ENCODE assay signal across 19 cellular contexts in the genomic region with DNA sequence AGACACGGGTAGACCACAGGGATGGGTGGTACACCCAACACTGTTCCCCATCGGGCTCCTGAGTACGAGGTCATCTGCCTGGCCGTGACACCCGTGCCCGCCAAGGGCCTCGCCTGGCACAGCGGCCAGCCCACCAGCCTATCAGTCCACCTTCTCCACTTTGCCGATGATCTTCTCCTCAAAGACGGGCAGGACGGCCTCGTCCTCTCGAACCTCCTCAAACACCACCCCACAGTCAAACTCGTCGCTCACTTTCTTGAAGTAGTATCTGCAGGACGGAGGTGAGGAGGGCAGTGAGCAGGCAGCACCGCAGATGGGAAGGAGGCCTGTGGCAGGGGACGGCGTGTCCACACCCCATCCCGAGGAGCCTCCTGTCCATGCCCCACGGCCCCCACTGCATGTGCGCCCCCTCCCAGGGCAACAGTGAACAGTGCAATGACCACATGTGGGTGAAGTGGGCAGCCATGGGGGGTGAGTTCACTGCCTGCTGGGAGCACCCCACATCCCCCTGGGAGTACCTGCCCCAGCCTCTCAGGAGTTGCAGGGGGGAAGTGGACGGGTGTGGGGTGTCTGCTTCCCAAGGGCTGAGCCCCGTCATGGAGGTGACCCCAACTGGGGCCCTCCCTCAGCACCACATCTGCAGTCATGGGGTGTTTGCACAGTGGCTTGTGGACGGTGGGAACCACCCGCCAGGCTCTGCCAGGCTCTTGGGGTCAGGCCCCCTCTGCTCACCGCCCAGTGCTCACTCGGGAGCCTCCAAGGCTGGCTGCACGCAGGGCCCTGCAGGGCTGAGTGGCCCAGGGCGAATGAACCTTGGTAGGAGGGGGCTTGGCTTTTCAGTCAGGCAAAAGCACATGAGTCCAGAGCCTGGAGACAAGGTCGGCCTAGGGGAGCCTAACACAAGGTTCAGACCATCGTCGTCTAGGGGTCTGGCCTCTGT. TPM values are rescaled to one million over a fixed set of nuclear protein-coding genes. Genes with fewer than 3 reads are reported as not detected.
A peak's percentile ranks its signal among the peaks of the same experiment; 100 is the strongest.
DNase-seq lines count a peak whose midpoint lies in the region; ATAC-seq, FAIRE-seq and TF ChIP-seq lines count a peak whose summit lies in the region.
"Had no signal": no experiment of that assay in that cellular context is flagged by ENCODE, and none has a peak within 500 bp of the region (broad histone marks: within the 10 kb centered on the region; RNA-seq: fewer than 3 reads in every experiment).

No MANE protein-coding gene starts in this region.

- H3K9me3 ChIP-seq in T-helper 17 cell (ENCODE audit: control insufficient read depth, low read length, poor library complexity, severe bottlenecking): no peaks in the 10 kb centered on the region
- H3K9me3 ChIP-seq in H1 (ENCODE audit: insufficient read depth in 2 of 2, low read depth in 1 of 2, low read length in 1 of 2): peaks cover 0 to 5% of the 10 kb centered on the region in 2 experiments; a peak in 1 of 4 replicates
- H3K9me3 ChIP-seq: BE2C, Caco-2 had no signal

- peaks cover 2% of the 10 kb centered on the region for H3K36me3 Mint-ChIP-seq in T-helper 17 cell (ENCODE audit: low read depth)

- no peak overlapping the region for H2AK5ac ChIP-seq in H1 (ENCODE audit: low read depth, low read length)

- no peaks in the 10 kb centered on the region for H3K4me1 ChIP-seq in H1 (replicated peaks in 1 of 4; ENCODE audit: control insufficient read depth in 3 of 4, insufficient read depth in 4 of 4, low read length in 3 of 4)
- H3K4me1 ChIP-seq: BE2C, Caco-2 had no signal

- no peaks in the 10 kb centered on the region for H3K27me3 Mint-ChIP-seq in T-helper 17 cell
- H3K27me3 Mint-ChIP-seq: CD4-positive, alpha-beta T cell had no signal

- TF ChIP-seq CTCF in H1 (IDR thresholded peaks at IDR 0.05; ENCODE audit: control extremely low read depth in 1 of 3, insufficient read depth in 1 of 3, low read depth in 1 of 3, low read length in 3 of 3): no peak

- 0 out of 2 replicates have a peak overlapping the region, but pooled peaks have one; percentile 35 for H2BK5ac ChIP-seq in H1 (ENCODE audit: low read depth, low read length)

- POLR2A ChIA-PET in H1 (lab: Charles Lee; ENCODE audit: partially characterized antibody): interaction anchor here (1.4 to 1.8 kb wide), 2 partner anchors 20 to 53 kb away, joined by 4 read pairs; no protein-coding TSS in a partner anchor

- H3K79me1 ChIP-seq in H1 (ENCODE audit: low read depth, low read length): no peaks in the 10 kb centered on the region; the same call in 1 of the 2 replicates

- no peak overlapping the region for H3K4me3 ChIP-seq in H1 (ENCODE audit: extremely low read depth in 1 of 4, insufficient read depth in 2 of 4, low read depth in 3 of 4, low read length in 4 of 4)
- H3K4me3 ChIP-seq: GM23248 had no signal

- no peak overlapping the region for H4K8ac ChIP-seq in H1 (ENCODE audit: extremely low read depth, insufficient read depth, low read length)

- H2BK120ac ChIP-seq in H1 (replicated peaks; ENCODE audit: low read depth, low read length): no peak overlapping the region

- H4K5ac ChIP-seq in H1 (ENCODE audit: insufficient read length, low read depth, low read length): no peak overlapping the region

- TF ChIP-seq RAD21 in H1 (IDR thresholded peaks at IDR 0.05 in 1 of 2, conservative IDR thresholded peaks at IDR 0.05 in 1 of 2; ENCODE audit: low read depth in 2 of 2, low read length in 2 of 2): no peak

- H3K4me2 ChIP-seq in H1 (ENCODE audit: insufficient read depth in 1 of 2, low read depth in 2 of 2, low read length in 2 of 2): no peak overlapping the region

- H3K23me2 ChIP-seq in H1 (ENCODE audit: low read depth, low read length): no peaks in the 10 kb centered on the region

- TF ChIP-seq EP300 in H1 (IDR thresholded peaks at IDR 0.05; ENCODE audit: borderline replicate concordance in 1 of 2, low read depth in 2 of 2, low read length in 2 of 2): no peak

- H3K79me2 ChIP-seq in H1 (ENCODE audit: control insufficient read depth in 1 of 2, insufficient read depth in 2 of 2, low read length in 2 of 2): no peaks in the 10 kb centered on the region

- H3K4me3 Mint-ChIP-seq in T-helper 17 cell: peak overlapping the region; percentile 54
- H3K4me3 Mint-ChIP-seq: CD4-positive, alpha-beta T cell; HFFc6 had no signal

- H3K56ac ChIP-seq in H1 (replicated peaks; ENCODE audit: insufficient read length, low read depth, low read length): no peak overlapping the region

- no peak overlapping the region for H3K23ac ChIP-seq in H1 (ENCODE audit: insufficient read length)

- 94% methylated on average over 31 of the region's 33 CpGs; no CpG with 5 or more reads in 1 of the 2 experiments for WGBS in H1 (ENCODE audit: extremely low coverage in 1 of 2, insufficient coverage in 1 of 2, insufficient read length in 1 of 2, insufficient replicate concordance in 2 of 2, low coverage in 1 of 2, low lambda C conversion rate in 2 of 2, missing lambda C conversion rate in 1 of 2), 2 experiments

- H3K27ac ChIP-seq in H1 (ENCODE audit: low read depth, low read length): no peak overlapping the region
- H3K27ac ChIP-seq: C4-2B, GM23248 had no signal

- peaks cover 7 to 24% (median 8%) of the 10 kb centered on the region in 4 experiments; a peak in 6 of 8 replicates for H3K36me3 ChIP-seq in H1 (ENCODE audit: control insufficient read depth in 2 of 4, insufficient read depth in 4 of 4, low read length in 3 of 4)

- H2AFZ ChIP-seq in H1 (ENCODE audit: low read length): no peak overlapping the region
- H2AFZ ChIP-seq: GM23248 had no signal

- peaks cover 0 to 6% of the 10 kb centered on the region in 2 experiments for H4K20me1 ChIP-seq in H1 (replicated peaks in 1 of 2; ENCODE audit: control insufficient read depth in 1 of 2, insufficient read depth in 2 of 2, low read length in 2 of 2)

- TF ChIP-seq POLR2A in H1 (IDR thresholded peaks at IDR 0.05; ENCODE audit: control extremely low read depth in 1 of 2, low read depth in 2 of 2, low read length in 2 of 2): no peak

- FAIRE-seq in H1 (lab: Jason Lieb, UNC): no peak
- FAIRE-seq: A204.1, D721Med, G401.6, GM12891, GM18507, H54 had no signal

- H2BK12ac ChIP-seq in H1 (ENCODE audit: low read depth, low read length): no peak overlapping the region

- no peak overlapping the region for H3K18ac ChIP-seq in H1 (ENCODE audit: extremely low read depth, low read length)

- no peak overlapping the region for H2BK15ac ChIP-seq in H1 (ENCODE audit: low read length)

- H3K27me3 ChIP-seq in H1 (replicated peaks in 1 of 4; ENCODE audit: control insufficient read depth in 3 of 4, extremely low read depth in 1 of 4, insufficient read depth in 3 of 4, low read length in 3 of 4): no peaks in the 10 kb centered on the region
- H3K27me3 ChIP-seq: BE2C had no signal

- no peak overlapping the region; a peak in 1 of 7 replicates for H3K9ac ChIP-seq in H1 (replicated peaks in 1 of 4; ENCODE audit: extremely low read depth in 1 of 4, low read depth in 3 of 4, low read length in 3 of 4)
- H3K9ac ChIP-seq: GM23248 had no signal

- CTCF ChIA-PET in H1 (lab: Charles Lee; ENCODE audit: partially characterized antibody): no interaction called here

- no peaks in the 10 kb centered on the region for H3K4me1 Mint-ChIP-seq in T-helper 17 cell

- H3K27ac Mint-ChIP-seq in T-helper 17 cell: no peak overlapping the region
- H3K27ac Mint-ChIP-seq: CD4-positive, alpha-beta T cell; HFFc6 had no signal

- DNase-seq in T-helper 17 cell (no peak), H1 (ENCODE audit: low read depth in 1 of 2, low spot score in 2 of 2) (no peak)
- DNase-seq: ACHN; Caco-2; CD4-positive, alpha-beta T cell; HCEC 1CT; HFFc6 had no signal

- H3K4ac ChIP-seq in H1 (replicated peaks; ENCODE audit: insufficient read length, low read depth, low read length): no peak overlapping the region

- H3K14ac ChIP-seq in H1 (ENCODE audit: insufficient read length): no peak overlapping the region

- H4K91ac ChIP-seq in H1 (replicated peaks; ENCODE audit: insufficient read length, low read length): no peak overlapping the region

- no peak overlapping the region for H2BK20ac ChIP-seq in H1 (ENCODE audit: low read length)

- no peak for ATAC-seq in T-helper 17 cell
- ATAC-seq in HG02642 (IDR thresholded peaks at IDR 0.05; ENCODE audit: poor library complexity, unreplicated experiment): no peak
- no peak for ATAC-seq in GM18868 (IDR thresholded peaks at IDR 0.05; ENCODE audit: unreplicated experiment)
- ATAC-seq in GM18498 (IDR thresholded peaks at IDR 0.05; ENCODE audit: unreplicated experiment): no peak

RNA-seq across cellular contexts. Expression of gene PDIA2, which starts 5.3 kb away (rescaled TPM):
- total RNA-seq in T-helper 17 cell: under 1 TPM in 1 of 2 donors, not detected in 1; 0.99 TPM
- 0.34 and 1.3 TPM in 2 replicates for total RNA-seq in H1 (2021; fragmentation: NEBNext Ultra II Directional; extraction: Animal tissue kit (Norgen Biotek cat#: 25700))
- polyA plus RNA-seq in H1 (2011; rRNA removed): 0.50 and 1.1 TPM in 2 replicates
- polyA plus RNA-seq in H1 (2011; cell fraction: cytosol; rRNA removed): 1.4 TPM
- polyA plus RNA-seq in H1 (2011; cell fraction: nucleus; rRNA removed): 8.9 TPM
- 0.90 to 2.2 TPM (median 1.5 TPM) in 4 replicates for polyA plus RNA-seq in H1 (2012, experiment 1 of 2)
- 2.0 TPM for polyA plus RNA-seq in H1 (2012, experiment 2 of 2)
- 0.47 TPM for polyA plus RNA-seq in H1 (2013, experiment 1 of 2)
- polyA plus RNA-seq in H1 (2013, experiment 2 of 2): 0.75 TPM
- polyA minus RNA-seq in H1 (2011; rRNA and poly(A)+ RNA removed): 0.13 TPM in 1 of 2 replicates, not detected in the other
- not detected for polyA minus RNA-seq in H1 (2011; cell fraction: cytosol; rRNA and poly(A)+ RNA removed)
- 1.00 TPM for polyA minus RNA-seq in H1 (2011; cell fraction: nucleus; rRNA and poly(A)+ RNA removed)
- total RNA-seq: CD4-positive, alpha-beta T cell; GM23248; HFFc6 had no signal
- polyA plus RNA-seq: GM23248 had no signal

RNA-seq across cellular contexts. Expression of gene ARHGDIG, which starts 7.9 kb away (rescaled TPM):
- total RNA-seq in T-helper 17 cell: not detected
- total RNA-seq in H1 (2021; fragmentation: NEBNext Ultra II Directional; extraction: Animal tissue kit (Norgen Biotek cat#: 25700)): 1.2 and 2.8 TPM in 2 replicates
- 2.9 and 4.5 TPM in 2 replicates for polyA plus RNA-seq in H1 (2011; rRNA removed)
- polyA plus RNA-seq in H1 (2011; cell fraction: cytosol; rRNA removed): 2.4 TPM
- polyA plus RNA-seq in H1 (2011; cell fraction: nucleus; rRNA removed): 10.9 TPM
- 1.3 to 3.2 TPM (median 2.4 TPM) in 4 replicates for polyA plus RNA-seq in H1 (2012, experiment 1 of 2)
- 1.3 TPM for polyA plus RNA-seq in H1 (2012, experiment 2 of 2)
- polyA plus RNA-seq in H1 (2013, experiment 1 of 2): 0.85 TPM
- 1.2 TPM for polyA plus RNA-seq in H1 (2013, experiment 2 of 2)
- polyA minus RNA-seq in H1 (2011; rRNA and poly(A)+ RNA removed): 0.44 and 1.0 TPM in 2 replicates
- polyA minus RNA-seq in H1 (2011; cell fraction: cytosol; rRNA and poly(A)+ RNA removed): not detected
- polyA minus RNA-seq in H1 (2011; cell fraction: nucleus; rRNA and poly(A)+ RNA removed): 2.0 TPM
- total RNA-seq: HFFc6 had no signal

RNA-seq across cellular contexts. Expression of gene RGS11, which starts 12.5 kb away (rescaled TPM):
- total RNA-seq in T-helper 17 cell: not detected
- 0.84 and 1.1 TPM in 2 replicates for total RNA-seq in H1 (2021; fragmentation: NEBNext Ultra II Directional; extraction: Animal tissue kit (Norgen Biotek cat#: 25700))
- 1.2 and 2.0 TPM in 2 replicates for polyA plus RNA-seq in H1 (2011; rRNA removed)
- 1.2 TPM for polyA plus RNA-seq in H1 (2011; cell fraction: cytosol; rRNA removed)
- 10.5 TPM for polyA plus RNA-seq in H1 (2011; cell fraction: nucleus; rRNA removed)
- polyA plus RNA-seq in H1 (2012, experiment 1 of 2): 1.0 to 2.7 TPM (median 1.8 TPM) in 4 replicates
- polyA plus RNA-seq in H1 (2012, experiment 2 of 2): 0.59 TPM
- 0.87 TPM for polyA plus RNA-seq in H1 (2013, experiment 1 of 2)
- 1.0 TPM for polyA plus RNA-seq in H1 (2013, experiment 2 of 2)
- 0.19 and 0.49 TPM in 2 replicates for polyA minus RNA-seq in H1 (2011; rRNA and poly(A)+ RNA removed)
- not detected for polyA minus RNA-seq in H1 (2011; cell fraction: cytosol; rRNA and poly(A)+ RNA removed)
- polyA minus RNA-seq in H1 (2011; cell fraction: nucleus; rRNA and poly(A)+ RNA removed): 1.8 TPM
- total RNA-seq: CD4-positive, alpha-beta T cell had no signal

RNA-seq across cellular contexts. Expression of gene FAM234A, which starts 53.6 kb away (rescaled TPM):
- total RNA-seq in T-helper 17 cell: 10 to 100 TPM; 20.8 to 21.2 TPM
- total RNA-seq in H1 (2021; fragmentation: NEBNext Ultra II Directional; extraction: Animal tissue kit (Norgen Biotek cat#: 25700)): 104 and 108 TPM in 2 replicates
- 80.6 and 131 TPM in 2 replicates for polyA plus RNA-seq in H1 (2011; rRNA removed)
- 64.7 TPM for polyA plus RNA-seq in H1 (2011; cell fraction: cytosol; rRNA removed)
- 131 TPM for polyA plus RNA-seq in H1 (2011; cell fraction: nucleus; rRNA removed)
- 46.8 to 81.6 TPM (median 75.8 TPM) in 4 replicates for polyA plus RNA-seq in H1 (2012, experiment 1 of 2)
- 137 TPM for polyA plus RNA-seq in H1 (2012, experiment 2 of 2)
- polyA plus RNA-seq in H1 (2013, experiment 1 of 2): 187 TPM
- 191 TPM for polyA plus RNA-seq in H1 (2013, experiment 2 of 2)
- polyA minus RNA-seq in H1 (2011; rRNA and poly(A)+ RNA removed): 30.0 and 32.1 TPM in 2 replicates
- 50.3 TPM for polyA minus RNA-seq in H1 (2011; cell fraction: cytosol; rRNA and poly(A)+ RNA removed)
- 36.9 TPM for polyA minus RNA-seq in H1 (2011; cell fraction: nucleus; rRNA and poly(A)+ RNA removed)

RNA-seq across cellular contexts. Expression of gene LUC7L, which starts 59.0 kb away (rescaled TPM):
- total RNA-seq in T-helper 17 cell: 100 to 1,000 TPM; 137 to 142 TPM
- total RNA-seq in H1 (2021; fragmentation: NEBNext Ultra II Directional; extraction: Animal tissue kit (Norgen Biotek cat#: 25700)): 121 and 129 TPM in 2 replicates
- 49.7 and 75.8 TPM in 2 replicates for polyA plus RNA-seq in H1 (2011; rRNA removed)
- 79.3 TPM for polyA plus RNA-seq in H1 (2011; cell fraction: cytosol; rRNA removed)
- polyA plus RNA-seq in H1 (2011; cell fraction: nucleus; rRNA removed): 145 TPM
- 83.9 to 104 TPM (median 87.6 TPM) in 4 replicates for polyA plus RNA-seq in H1 (2012, experiment 1 of 2)
- 35.2 TPM for polyA plus RNA-seq in H1 (2012, experiment 2 of 2)
- polyA plus RNA-seq in H1 (2013, experiment 1 of 2): 94.6 TPM
- 83.9 TPM for polyA plus RNA-seq in H1 (2013, experiment 2 of 2)
- polyA minus RNA-seq in H1 (2011; rRNA and poly(A)+ RNA removed): 26.0 and 29.7 TPM in 2 replicates
- 38.2 TPM for polyA minus RNA-seq in H1 (2011; cell fraction: cytosol; rRNA and poly(A)+ RNA removed)
- polyA minus RNA-seq in H1 (2011; cell fraction: nucleus; rRNA and poly(A)+ RNA removed): 115 TPM
